11 cellular contexts compared by ENCODE assay signal in genomic region chr12:101941306-101942000, GRCh38.
DNase-seq lines count a peak whose midpoint lies in the region; ATAC-seq, FAIRE-seq and TF ChIP-seq lines count a peak whose summit lies in the region.
"Had no signal": no experiment of that assay in that cellular context is flagged by ENCODE, and none has a peak within 500 bp of the region (broad histone marks: within the 10 kb centered on the region; RNA-seq: fewer than 3 reads in every experiment).

No MANE protein-coding gene starts in this region.

- TF ChIP-seq CTCF in WTC11 (IDR thresholded peaks at IDR 0.05), result no peak

- H3K4me1 ChIP-seq in muscle layer of duodenum (ENCODE audit: control insufficient read depth in 1 of 2, insufficient read depth in 2 of 2, low read length in 2 of 2), result no peaks in the 10 kb centered on the region

- peaks cover 26 to 27% (median 27%) of the 10 kb centered on the region in 3 donors for H3K4me1 Mint-ChIP-seq in IgD-negative memory B cell
- peaks cover 18% of the 10 kb centered on the region for H3K4me1 Mint-ChIP-seq in WTC11
- peaks cover 21% of the 10 kb centered on the region for H3K4me1 Mint-ChIP-seq in activated CD4-positive, alpha-beta memory T cell treated with anti-CD3 and anti-CD28 coated beads, Interleukin-2, amount 10 ng/mL, durations not matched to agents 7 days and 5 days

- FAIRE-seq in urothelium cell line (lab: Jason Lieb, UNC), result no peak
- FAIRE-seq in GM19239 (lab: Jason Lieb, UNC), result no peak
- FAIRE-seq: G401.6 had no signal

- no peak overlapping the region for H3K4me3 ChIP-seq in muscle layer of duodenum (ENCODE audit: low read depth in 1 of 2, low read length in 2 of 2)

- H3K36me3 Mint-ChIP-seq in IgD-negative memory B cell (peaks cover 8% of the 10 kb centered on the region), WTC11 (no peaks in the 10 kb centered on the region)
- no peaks in the 10 kb centered on the region for H3K36me3 Mint-ChIP-seq in activated CD4-positive, alpha-beta memory T cell treated with anti-CD3 and anti-CD28 coated beads, Interleukin-2, amount 10 ng/mL, durations not matched to agents 7 days and 5 days (ENCODE audit: low read depth)

- peak overlapping the region; percentile 3 to 73 (median 19) for H3K27ac Mint-ChIP-seq in IgD-negative memory B cell
- H3K27ac Mint-ChIP-seq in WTC11, result no peak overlapping the region
- H3K27ac Mint-ChIP-seq in activated CD4-positive, alpha-beta memory T cell treated with anti-CD3 and anti-CD28 coated beads, Interleukin-2, amount 10 ng/mL, durations not matched to agents 7 days and 5 days, result no peak overlapping the region

- POLR2A ChIA-PET in WTC11 (lab: Charles Lee), result no interaction called here
- POLR2A ChIA-PET in activated CD4-positive, alpha-beta memory T cell treated with anti-CD3 and anti-CD28 coated beads, Interleukin-2, amount 10 ng/mL, durations not matched to agents 7 days and 5 days (lab: Charles Lee), result no interaction called here

- ATAC-seq in GM18858 (IDR thresholded peaks at IDR 0.05; ENCODE audit: unreplicated experiment) (peak; percentile 87), HG02571 (IDR thresholded peaks at IDR 0.05; ENCODE audit: unreplicated experiment) (peak; percentile 85), WTC11 (no peak)
- ATAC-seq: stimulated activated naive CD8-positive, alpha-beta T cell treated with anti-CD3 and anti-CD28 coated beads, Interleukin-15, Interleukin-2, amounts not matched to agents 100 U/mL and 50 U/mL, for 24 hours had no signal

- H3K27me3 Mint-ChIP-seq in IgD-negative memory B cell (no peaks in the 10 kb centered on the region), WTC11 (ENCODE audit: low read depth) (no peaks in the 10 kb centered on the region)
- H3K27me3 Mint-ChIP-seq in activated CD4-positive, alpha-beta memory T cell treated with anti-CD3 and anti-CD28 coated beads, Interleukin-2, amount 10 ng/mL, durations not matched to agents 7 days and 5 days, result peaks cover 2% of the 10 kb centered on the region

- H3K9me3 ChIP-seq in muscle layer of duodenum (ENCODE audit: control insufficient read depth in 1 of 2, low read length in 2 of 2), result no peaks in the 10 kb centered on the region

- no peak for DNase-seq in urothelium cell line (ENCODE audit: low spot score)
- DNase-seq in GM19239 (ENCODE audit: insufficient read length, low spot score), result no peak
- no peak for DNase-seq in WTC11 (ENCODE audit: low spot score)
- DNase-seq in activated CD4-positive, alpha-beta memory T cell treated with anti-CD3 and anti-CD28 coated beads, Interleukin-2, amount 10 ng/mL, durations not matched to agents 7 days and 5 days, result no peak
- DNase-seq: amygdala; stimulated activated naive CD8-positive, alpha-beta T cell treated with anti-CD3 and anti-CD28 coated beads, Interleukin-15, Interleukin-2, amounts not matched to agents 100 U/mL and 50 U/mL, for 24 hours had no signal

- no peaks in the 10 kb centered on the region for H3K36me3 ChIP-seq in muscle layer of duodenum (ENCODE audit: control insufficient read depth in 1 of 2, insufficient read depth in 2 of 2, low read length in 2 of 2)

- H3K27me3 ChIP-seq in muscle layer of duodenum (ENCODE audit: low read depth, low read length), result no peaks in the 10 kb centered on the region

- H3K4me3 Mint-ChIP-seq in IgD-negative memory B cell (peak overlapping the region in 1 of 4 donors; percentile 11), WTC11 (no peak overlapping the region)
- H3K4me3 Mint-ChIP-seq in activated CD4-positive, alpha-beta memory T cell treated with anti-CD3 and anti-CD28 coated beads, Interleukin-2, amount 10 ng/mL, durations not matched to agents 7 days and 5 days, result no peak overlapping the region

- peak overlapping the region; percentile 12 for H3K27ac ChIP-seq in muscle layer of duodenum (ENCODE audit: low read length)

- CTCF ChIA-PET in WTC11 (lab: Charles Lee), result interaction anchor here (2.0 to 2.9 kb wide), 2 partner anchors 168 to 870 kb away, joined by 6 to 18 read pairs; no protein-coding TSS in a partner anchor
- CTCF ChIA-PET in activated CD4-positive, alpha-beta memory T cell treated with anti-CD3 and anti-CD28 coated beads, Interleukin-2, amount 10 ng/mL, durations not matched to agents 7 days and 5 days (lab: Charles Lee), result interaction anchor here (1.4 to 1.5 kb wide), 3 partner anchors 8 to 761 kb away, joined by 3 to 7 read pairs (median 3); no protein-coding TSS in a partner anchor

- H3K9me3 Mint-ChIP-seq in IgD-negative memory B cell (no peaks in the 10 kb centered on the region), WTC11 (no peaks in the 10 kb centered on the region)
- no peaks in the 10 kb centered on the region for H3K9me3 Mint-ChIP-seq in activated CD4-positive, alpha-beta memory T cell treated with anti-CD3 and anti-CD28 coated beads, Interleukin-2, amount 10 ng/mL, durations not matched to agents 7 days and 5 days

TF ChIP-seq in WTC11, 78 proteins besides CTCF, POLR2A, EP300 and RAD21:
- TF ChIP-seq NR1H2 (CRISPR knock-in tag; IDR thresholded peaks at IDR 0.05) (no peak), E2F4 (CRISPR knock-in tag; IDR thresholded peaks at IDR 0.05; ENCODE audit: borderline replicate concordance, low read depth) (no peak)

Comparison
In these comparisons a context has a peak if more than half of its experiments do, and no peak if none do; other contexts are left out.
1. H3K27ac Mint-ChIP-seq: peak in IgD-negative memory B cell (3 of 3); none in WTC11 (single experiment) and activated CD4-positive, alpha-beta memory T cell treated with anti-CD3 and anti-CD28 coated beads, Interleukin-2, amount 10 ng/mL, durations not matched to agents 7 days and 5 days (single experiment).